Comparison of ENCODE assay signal across 8 cellular contexts in the genomic region with DNA sequence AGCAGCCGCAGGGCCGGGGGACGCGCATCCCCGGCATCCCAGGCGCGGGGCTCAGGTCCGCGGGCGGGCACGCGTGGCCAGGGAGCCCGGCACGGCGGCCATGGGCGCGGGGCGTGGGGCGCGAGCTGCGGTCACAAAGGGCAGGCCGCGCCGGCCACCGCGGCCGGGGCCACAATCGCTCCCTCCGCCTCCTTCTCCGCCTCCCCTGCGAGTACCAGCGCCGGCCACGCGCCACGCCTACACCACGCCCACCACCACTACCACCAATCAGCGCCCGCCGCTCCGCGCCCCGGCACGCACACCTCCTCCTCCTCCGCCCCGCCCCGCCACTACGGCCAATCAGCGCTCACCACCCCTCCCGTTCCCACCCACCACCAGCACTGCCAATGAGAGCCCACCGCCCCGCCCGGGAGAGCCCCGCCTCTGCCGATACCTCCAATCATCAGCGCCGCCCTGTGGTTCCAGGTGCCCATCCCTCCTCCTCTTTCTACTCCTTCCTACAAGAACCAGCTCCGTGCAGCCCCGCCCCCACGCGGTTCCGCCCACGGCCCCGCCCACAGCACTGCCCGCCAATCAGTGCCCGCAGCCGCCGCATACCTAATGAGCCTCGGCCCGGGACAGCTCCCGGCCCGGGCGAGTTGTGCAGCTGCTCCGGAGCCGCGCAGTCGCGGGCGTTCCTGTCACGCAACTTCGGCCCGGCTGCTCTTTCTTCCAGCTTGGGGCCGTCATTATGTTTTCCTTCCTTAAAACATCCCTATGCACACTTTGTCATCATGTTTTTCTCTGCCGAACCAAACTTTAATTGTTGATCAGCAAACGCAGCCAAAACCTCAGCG.
DNase-seq lines count a peak whose midpoint lies in the region; ATAC-seq lines count a peak whose summit lies in the region.

Gene RPS6KA2 (minus strand): TSS at position 213 of the 836 bp plus-strand sequence. CDS start 232 bp downstream, outside the sequence.

- DNase-seq in AG20443 (ENCODE audit: low spot score) = peak; percentile 96
- peak; percentile 96 for DNase-seq in NCI-H345 treated with DMSO at 0.1 percent for 48 hours (lab: John Stamatoyannopoulos, UW; ENCODE audit: unreplicated experiment)
- peak; percentile 99 for DNase-seq in activated CD4-positive, CD25-positive, alpha-beta regulatory T cell treated with anti-CD3 and anti-CD28 coated beads, Interleukin-2, amount 50 U/mL, for 72 hours
- DNase-seq in cerebellar nuclear complex (lab: John Stamatoyannopoulos, UW) = peak; percentile 99
- DNase-seq in islet precursor cell = peak; percentile 100
- peak; percentile 99 for DNase-seq in stimulated activated CD4-positive, alpha-beta T cell treated with anti-CD3 and anti-CD28 coated beads, Interleukin-12 subunit alpha, Interleukin-12 subunit beta, amount 100 ng/mL, for 4 hours

- ATAC-seq in GM19035 (IDR thresholded peaks at IDR 0.05; ENCODE audit: unreplicated experiment) (peak; percentile 88), HG03342 (IDR thresholded peaks at IDR 0.05; ENCODE audit: unreplicated experiment) (peak; percentile 88)

Comparison
In these comparisons a context has a peak if more than half of its experiments do, and no peak if none do; other contexts are left out.
1. Peak in every context shown above with its lines: DNase-seq and ATAC-seq.